In genomic region chr2:134253804-134254203, GRCh38 we compare ENCODE assay signal across 8 cellular contexts. TPM values are rescaled to one million over a fixed set of nuclear protein-coding genes. Genes with fewer than 3 reads are reported as not detected.
A peak's percentile ranks its signal among the peaks of the same experiment; 100 is the strongest.
DNase-seq lines count a peak whose midpoint lies in the region; TF ChIP-seq lines count a peak whose summit lies in the region.

TSS of gene MGAT5 (plus strand) at chr2:134254072. CDS start at chr2:134254404, 332 bp downstream.

- no peak within 1 kb of the TSS for H3K4me3 ChIP-seq in dorsolateral prefrontal cortex

- H3K27me3 ChIP-seq in dorsolateral prefrontal cortex, result no peaks in the 10 kb centered on the region

- peak; percentile 70 for DNase-seq in G401 (ENCODE audit: low spot score)
- no peak for DNase-seq in H4 (ENCODE audit: low spot score)
- DNase-seq in NCI-H2107 treated with DMSO at 0.1 percent for 48 hours (lab: John Stamatoyannopoulos, UW; ENCODE audit: unreplicated experiment), result peak; percentile 76
- DNase-seq in dorsolateral prefrontal cortex, result peak in 1 of 10 donors; percentile 26
- DNase-seq in occipital lobe (lab: John Stamatoyannopoulos, UW), result no peak
- DNase-seq in AG20443 (ENCODE audit: low spot score), result no peak
- DNase-seq in cerebellar nuclear complex (lab: John Stamatoyannopoulos, UW), result no peak
- no peak for DNase-seq in epidermal melanocyte (ENCODE audit: insufficient read length, low spot score)

- TF ChIP-seq CTCF in dorsolateral prefrontal cortex (IDR thresholded peaks at IDR 0.05 in 54 of 56, conservative IDR thresholded peaks at IDR 0.05 in 2 of 56; ENCODE audit: low read depth in 1 of 56, partially characterized antibody in 56 of 56), result no peak

- no peak within 1 kb of the TSS for H3K27ac ChIP-seq in dorsolateral prefrontal cortex

- intact Hi-C loops in dorsolateral prefrontal cortex (cut with DNase I), result loop anchor here (10.0 kb wide), 2 partner anchors 111 to 369 kb away; no protein-coding TSS in a partner anchor

- in situ Hi-C loops in G401 (cut with HindIII; ENCODE audit: low sequenced_read_pairs), result no loop called here

RNA-seq across cellular contexts. Expression of gene MGAT5, which starts in this region (rescaled TPM):
- 0.07 and 0.31 TPM in 2 replicates for total RNA-seq in G401 (2014; rRNA removed; shearing (Covaris generic))
- total RNA-seq in H4 (2014; rRNA removed; shearing (Covaris generic)), result 13.1 and 24.5 TPM in 2 replicates
- total RNA-seq in dorsolateral prefrontal cortex, result 10 to 100 TPM; 58.2 to 97.2 (median 74.5) TPM
- 70.3 TPM for total RNA-seq in occipital lobe

Comparison
In these comparisons a context has a peak if more than half of its experiments do, and no peak if none do; other contexts are left out.
1. RNA of gene MGAT5 (total RNA-seq): 58.2 to 97.2 TPM in dorsolateral prefrontal cortex, 70.3 TPM in occipital lobe (single experiment) and 13.1 to 24.5 TPM in H4; 0.07 to 0.31 TPM in G401; every median in the first group is over 10 times any median in the second.
2. Peak in DNase-seq in G401; RNA of the gene not detected or under 1 TPM.